ENCODE assay signal across 1 cellular context in the genomic region with DNA sequence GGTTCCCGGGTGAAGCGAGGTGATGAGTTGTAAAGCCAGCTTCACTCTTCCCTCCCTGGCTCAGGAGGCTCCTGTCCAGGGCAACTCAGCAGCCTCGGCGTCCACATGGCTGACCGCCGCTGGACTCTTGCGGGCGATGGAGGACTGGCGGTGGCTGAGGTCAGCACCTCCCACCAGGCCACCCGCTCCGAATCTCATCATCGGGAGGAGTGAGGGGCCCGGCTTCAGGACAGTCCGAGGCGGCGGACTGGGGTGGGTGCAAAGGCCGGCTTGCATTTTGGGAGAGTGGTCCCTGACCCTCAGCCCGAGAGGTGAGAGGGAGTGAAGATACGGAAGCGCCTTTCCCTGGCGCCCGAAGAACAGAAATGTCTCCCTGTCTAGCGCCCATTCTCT.
TF ChIP-seq lines count a peak whose summit lies in the region.

No MANE protein-coding gene starts in this region.

TF ChIP-seq in K562, 482 proteins besides CTCF, POLR2A, EP300 and RAD21 (continued from another document):
- TF ChIP-seq YY1 (IDR thresholded peaks at IDR 0.05; ENCODE audit: borderline replicate concordance in 1 of 3, control insufficient read depth in 1 of 3, extremely low read depth in 1 of 3, insufficient read depth in 3 of 3, insufficient read length in 1 of 3, insufficient replicate concordance in 2 of 3, low read depth in 1 of 3, low read length in 2 of 3) (peak in 1 of 3 experiments; percentile 21), CEBPG (CRISPR knock-in tag; IDR thresholded peaks at IDR 0.05) (0 out of 2 replicates have a peak, but pooled peaks have one; percentile 24), CEBPG (tag; conservative IDR thresholded peaks at IDR 0.05 in 1 of 2, IDR thresholded peaks at IDR 0.05 in 1 of 2) (no peak), ZSCAN29 (IDR thresholded peaks at IDR 0.05) (0 out of 2 replicates have a peak, but pooled peaks have one; percentile 37), CBFB (CRISPR knock-in tag; IDR thresholded peaks at IDR 0.05) (peak; percentile 31; the same call in 1 of the 2 replicates), PATZ1 (CRISPR knock-in tag; IDR thresholded peaks at IDR 0.05; ENCODE audit: borderline replicate concordance) (0 out of 2 replicates have a peak, but pooled peaks have one; percentile 17), ZBTB7A (IDR thresholded peaks at IDR 0.05; ENCODE audit: borderline replicate concordance, control insufficient read depth, low read depth, low read length) (peak; percentile 30; the same call in 1 of the 2 replicates), PHF21A (IDR thresholded peaks at IDR 0.05; ENCODE audit: borderline replicate concordance, low read depth) (no peak), JUN (IDR thresholded peaks at IDR 0.05; ENCODE audit: borderline replicate concordance, low read depth, low read length) (no peak), JUN (CRISPR knock-in tag; IDR thresholded peaks at IDR 0.05; ENCODE audit: borderline replicate concordance) (0 out of 2 replicates have a peak, but pooled peaks have one; percentile 61), HES1 (IDR thresholded peaks at IDR 0.05; ENCODE audit: low read depth) (peak; percentile 47; the same call in 1 of the 2 replicates), L3MBTL2 (IDR thresholded peaks at IDR 0.05) (0 out of 2 replicates have a peak, but pooled peaks have one; percentile 12), ZNF830 (CRISPR knock-in tag; IDR thresholded peaks at IDR 0.05) (peak; percentile 70; the same call in 1 of the 2 replicates), MIER1 (IDR thresholded peaks at IDR 0.05; ENCODE audit: low read depth) (no peak), ZNF232 (CRISPR knock-in tag; IDR thresholded peaks at IDR 0.05) (peak; percentile 62; the same call in 1 of the 2 replicates), HDAC1 (IDR thresholded peaks at IDR 0.05) (peak in 1 of 2 experiments; percentile 61; a peak in 2 of 4 replicates)
- TF ChIP-seq, protein P1, sequence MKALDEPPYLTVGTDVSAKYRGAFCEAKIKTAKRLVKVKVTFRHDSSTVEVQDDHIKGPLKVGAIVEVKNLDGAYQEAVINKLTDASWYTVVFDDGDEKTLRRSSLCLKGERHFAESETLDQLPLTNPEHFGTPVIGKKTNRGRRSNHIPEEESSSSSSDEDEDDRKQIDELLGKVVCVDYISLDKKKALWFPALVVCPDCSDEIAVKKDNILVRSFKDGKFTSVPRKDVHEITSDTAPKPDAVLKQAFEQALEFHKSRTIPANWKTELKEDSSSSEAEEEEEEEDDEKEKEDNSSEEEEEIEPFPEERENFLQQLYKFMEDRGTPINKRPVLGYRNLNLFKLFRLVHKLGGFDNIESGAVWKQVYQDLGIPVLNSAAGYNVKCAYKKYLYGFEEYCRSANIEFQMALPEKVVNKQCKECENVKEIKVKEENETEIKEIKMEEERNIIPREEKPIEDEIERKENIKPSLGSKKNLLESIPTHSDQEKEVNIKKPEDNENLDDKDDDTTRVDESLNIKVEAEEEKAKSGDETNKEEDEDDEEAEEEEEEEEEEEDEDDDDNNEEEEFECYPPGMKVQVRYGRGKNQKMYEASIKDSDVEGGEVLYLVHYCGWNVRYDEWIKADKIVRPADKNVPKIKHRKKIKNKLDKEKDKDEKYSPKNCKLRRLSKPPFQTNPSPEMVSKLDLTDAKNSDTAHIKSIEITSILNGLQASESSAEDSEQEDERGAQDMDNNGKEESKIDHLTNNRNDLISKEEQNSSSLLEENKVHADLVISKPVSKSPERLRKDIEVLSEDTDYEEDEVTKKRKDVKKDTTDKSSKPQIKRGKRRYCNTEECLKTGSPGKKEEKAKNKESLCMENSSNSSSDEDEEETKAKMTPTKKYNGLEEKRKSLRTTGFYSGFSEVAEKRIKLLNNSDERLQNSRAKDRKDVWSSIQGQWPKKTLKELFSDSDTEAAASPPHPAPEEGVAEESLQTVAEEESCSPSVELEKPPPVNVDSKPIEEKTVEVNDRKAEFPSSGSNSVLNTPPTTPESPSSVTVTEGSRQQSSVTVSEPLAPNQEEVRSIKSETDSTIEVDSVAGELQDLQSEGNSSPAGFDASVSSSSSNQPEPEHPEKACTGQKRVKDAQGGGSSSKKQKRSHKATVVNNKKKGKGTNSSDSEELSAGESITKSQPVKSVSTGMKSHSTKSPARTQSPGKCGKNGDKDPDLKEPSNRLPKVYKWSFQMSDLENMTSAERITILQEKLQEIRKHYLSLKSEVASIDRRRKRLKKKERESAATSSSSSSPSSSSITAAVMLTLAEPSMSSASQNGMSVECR (CRISPR knock-in tag; IDR thresholded peaks at IDR 0.05) = peak; percentile 49; the same call in 1 of the 2 replicates
- TF ChIP-seq, protein P2, sequence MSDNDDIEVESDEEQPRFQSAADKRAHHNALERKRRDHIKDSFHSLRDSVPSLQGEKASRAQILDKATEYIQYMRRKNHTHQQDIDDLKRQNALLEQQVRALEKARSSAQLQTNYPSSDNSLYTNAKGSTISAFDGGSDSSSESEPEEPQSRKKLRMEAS (CRISPR knock-in tag; IDR thresholded peaks at IDR 0.05) = peak; percentile 74
- TF ChIP-seq, protein P3, sequence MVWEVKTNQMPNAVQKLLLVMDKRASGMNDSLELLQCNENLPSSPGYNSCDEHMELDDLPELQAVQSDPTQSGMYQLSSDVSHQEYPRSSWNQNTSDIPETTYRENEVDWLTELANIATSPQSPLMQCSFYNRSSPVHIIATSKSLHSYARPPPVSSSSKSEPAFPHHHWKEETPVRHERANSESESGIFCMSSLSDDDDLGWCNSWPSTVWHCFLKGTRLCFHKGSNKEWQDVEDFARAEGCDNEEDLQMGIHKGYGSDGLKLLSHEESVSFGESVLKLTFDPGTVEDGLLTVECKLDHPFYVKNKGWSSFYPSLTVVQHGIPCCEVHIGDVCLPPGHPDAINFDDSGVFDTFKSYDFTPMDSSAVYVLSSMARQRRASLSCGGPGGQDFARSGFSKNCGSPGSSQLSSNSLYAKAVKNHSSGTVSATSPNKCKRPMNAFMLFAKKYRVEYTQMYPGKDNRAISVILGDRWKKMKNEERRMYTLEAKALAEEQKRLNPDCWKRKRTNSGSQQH (CRISPR knock-in tag; IDR thresholded peaks at IDR 0.05) = 0 out of 2 replicates have a peak, but pooled peaks have one; percentile 15
TF ChIP-seq in K562: peak in this region for 41.
